In the genomic region with DNA sequence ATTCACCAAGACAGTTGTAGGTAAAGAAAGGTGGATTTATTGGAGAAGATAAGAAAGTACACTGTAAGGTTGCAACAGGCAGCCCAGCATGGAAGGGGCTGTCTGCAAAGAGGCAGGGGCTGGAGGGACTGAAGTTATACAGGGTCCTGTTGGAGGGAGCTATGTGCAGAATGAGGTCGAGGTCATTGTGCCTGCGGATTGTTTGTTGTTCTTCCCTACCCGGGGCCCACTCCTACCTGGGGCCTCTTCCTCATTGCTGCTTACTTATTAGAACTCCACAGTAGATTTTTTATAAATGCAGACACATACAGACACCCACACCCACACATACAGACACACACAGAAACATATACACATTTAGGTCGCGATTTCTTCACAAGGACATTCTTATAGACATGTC, we compare ENCODE assay signal across 25 cellular contexts.
DNase-seq lines count a peak whose midpoint lies in the region; ATAC-seq and TF ChIP-seq lines count a peak whose summit lies in the region.
"Had no signal": no experiment of that assay in that cellular context is flagged by ENCODE, and none has a peak within 500 bp of the region (broad histone marks: within the 10 kb centered on the region; RNA-seq: fewer than 3 reads in every experiment).

No MANE protein-coding gene starts in this region.

- no peak overlapping the region for H3K23ac ChIP-seq in neuronal stem cell (ENCODE audit: low read depth, low read length, poor library complexity)

- no peak overlapping the region for H3K4me2 ChIP-seq in neuronal stem cell (ENCODE audit: insufficient read depth, low read length, poor library complexity, severe bottlenecking)
- H3K4me2 ChIP-seq: A549; BLaER1 treated with 17β-estradiol and CSF1 and Interleukin-3, amounts not matched to agents 10 nM and 100 nM; GM23338 had no signal

- no peaks in the 10 kb centered on the region for H3K4me1 Mint-ChIP-seq in activated T-cell treated with anti-CD3 and anti-CD28 coated beads, Interleukin-2, amount 50 U/mL, for 4 hours (ENCODE audit: low read depth)
- H3K4me1 Mint-ChIP-seq: CD8-positive, alpha-beta memory T cell had no signal

- no peak overlapping the region for H3K4ac ChIP-seq in neuronal stem cell (ENCODE audit: low read length)

- H2AFZ ChIP-seq in neuronal stem cell (ENCODE audit: low read length) = peak overlapping the region; percentile 7
- H2AFZ ChIP-seq: GM23338 had no signal

- no peaks in the 10 kb centered on the region for H3K36me3 Mint-ChIP-seq in activated T-cell treated with anti-CD3 and anti-CD28 coated beads, Interleukin-2, amount 50 U/mL, for 4 hours (ENCODE audit: insufficient read depth)
- H3K36me3 Mint-ChIP-seq: CD14-positive monocyte; CD8-positive, alpha-beta memory T cell had no signal

- H3K36me3 ChIP-seq in HEK293 (ENCODE audit: control insufficient read depth in 2 of 2, insufficient read depth in 1 of 2, low read length in 2 of 2) (no peaks in the 10 kb centered on the region), neuronal stem cell (replicated peaks in 1 of 2; ENCODE audit: control insufficient read depth in 2 of 2, insufficient read depth in 2 of 2, low read length in 2 of 2) (no peaks in the 10 kb centered on the region)
- H3K36me3 ChIP-seq: BE2C; BLaER1 treated with 17β-estradiol and CSF1 and Interleukin-3, amounts not matched to agents 10 nM and 100 nM had no signal

- DNase-seq in HuH-7.5 (ENCODE audit: low spot score) (peak; percentile 21), left kidney (ENCODE audit: low read depth, low spot score) (peak; percentile 33), neuronal stem cell (ENCODE audit: low spot score) (no peak)
- no peak for DNase-seq in activated T-cell treated with anti-CD3 and anti-CD28 coated beads, Interleukin-2, amount 50 U/mL, for 4 hours
- no peak for DNase-seq in activated naive CD4-positive, alpha-beta T cell treated with anti-CD3 and anti-CD28 coated beads, Interleukin-2, amount 50 U/mL, for 16 hours
- DNase-seq: 8988T; ACHN; AML-193; BE2C; CD4-positive, alpha-beta T cell; CD8-positive, alpha-beta memory T cell; DMS 273 treated with DMSO at 0.1 percent for 48 hours; DMS79; EL; GDM1; H9; HFFc6 had no signal

- H3K9me3 ChIP-seq in HEK293 (ENCODE audit: control insufficient read depth, insufficient read depth, low read depth, low read length) = no peaks in the 10 kb centered on the region
- peaks cover 0 to 9% of the 10 kb centered on the region in 2 donors for H3K9me3 ChIP-seq in neuronal stem cell (replicated peaks in 1 of 2; ENCODE audit: control insufficient read depth in 2 of 2, insufficient read depth in 1 of 2, low read depth in 1 of 2, low read length in 2 of 2)
- H3K9me3 ChIP-seq: A549, BE2C had no signal

- H4K91ac ChIP-seq in neuronal stem cell (ENCODE audit: low read depth, low read length, poor library complexity) = no peak overlapping the region

- H3K79me1 ChIP-seq in neuronal stem cell (ENCODE audit: low read depth, low read length) = no peaks in the 10 kb centered on the region

- no peaks in the 10 kb centered on the region for H3K4me1 ChIP-seq in HEK293 (ENCODE audit: control insufficient read depth, insufficient read depth, low read length)
- peaks cover 4 to 5% of the 10 kb centered on the region in 2 donors for H3K4me1 ChIP-seq in neuronal stem cell (ENCODE audit: control insufficient read depth in 2 of 2, insufficient read depth in 1 of 2, low read depth in 1 of 2, low read length in 2 of 2)
- H3K4me1 ChIP-seq: A549; BE2C; BLaER1 treated with 17β-estradiol and CSF1 and Interleukin-3, amounts not matched to agents 10 nM and 100 nM had no signal

- no CpG with 5 or more reads among the region's 5 CpGs for WGBS in neuronal stem cell (ENCODE audit: extremely low coverage in 2 of 2, insufficient read length in 2 of 2, insufficient replicate concordance in 1 of 2), 2 donors

- no peak overlapping the region for H3K14ac ChIP-seq in neuronal stem cell (ENCODE audit: low read length)

- CTCF ChIA-PET in HEK293 (lab: Yijun Ruan, JAX) = interaction anchor here (0.6 kb wide), 1 partner anchor 302 kb away, joined by 3 read pairs; no protein-coding TSS in a partner anchor

- H3K18ac ChIP-seq in neuronal stem cell (ENCODE audit: low read length) = no peak overlapping the region

- H2BK120ac ChIP-seq in neuronal stem cell (ENCODE audit: low read depth, low read length) = no peak overlapping the region

- no peak overlapping the region for H3K4me3 Mint-ChIP-seq in activated T-cell treated with anti-CD3 and anti-CD28 coated beads, Interleukin-2, amount 50 U/mL, for 4 hours
- H3K4me3 Mint-ChIP-seq: CD14-positive monocyte; CD4-positive, alpha-beta T cell; GM23338; H9; HFFc6 had no signal

- H3K27me3 ChIP-seq in neuronal stem cell (ENCODE audit: control insufficient read depth in 3 of 3, insufficient read depth in 3 of 3, low read depth in 1 of 3, low read length in 3 of 3) = no peaks in the 10 kb centered on the region
- H3K27me3 ChIP-seq: BE2C; BLaER1 treated with 17β-estradiol and CSF1 and Interleukin-3, amounts not matched to agents 10 nM and 100 nM had no signal

- no peak overlapping the region for H3K27ac ChIP-seq in HEK293 (ENCODE audit: extremely low read depth, low read depth, low read length)
- H3K27ac ChIP-seq in neuronal stem cell (replicated peaks; ENCODE audit: low read length) = no peak overlapping the region
- H3K27ac ChIP-seq: A549; BLaER1 treated with 17β-estradiol and CSF1 and Interleukin-3, amounts not matched to agents 10 nM and 100 nM had no signal

- H3K4me3 ChIP-seq in HEK293 (ENCODE audit: low read depth, low read length) (no peak overlapping the region), neuronal stem cell (ENCODE audit: low read length in 2 of 2) (no peak overlapping the region)
- H3K4me3 ChIP-seq: A549; BLaER1 treated with 17β-estradiol and CSF1 and Interleukin-3, amounts not matched to agents 10 nM and 100 nM; GM12878; GM23338 had no signal

- H3K27me3 Mint-ChIP-seq in activated T-cell treated with anti-CD3 and anti-CD28 coated beads, Interleukin-2, amount 50 U/mL, for 4 hours (ENCODE audit: low read depth) = no peaks in the 10 kb centered on the region
- H3K27me3 Mint-ChIP-seq: CD4-positive, alpha-beta T cell; CD8-positive, alpha-beta memory T cell had no signal

- ATAC-seq in activated T-cell treated with anti-CD3 and anti-CD28 coated beads, Interleukin-2, amount 50 U/mL, for 4 hours = no peak
- ATAC-seq in GM19395 (IDR thresholded peaks at IDR 0.05; ENCODE audit: unreplicated experiment) = no peak
- ATAC-seq: A549, GM12878, GM23338, HCT116 had no signal

- POLR2A ChIA-PET in HEK293 (lab: Yijun Ruan, JAX) = no interaction called here

- no peak overlapping the region for H2AK5ac ChIP-seq in neuronal stem cell (ENCODE audit: low read depth, low read length)

- no peak overlapping the region for H2BK5ac ChIP-seq in neuronal stem cell (ENCODE audit: low read length)

- H2BK12ac ChIP-seq in neuronal stem cell (ENCODE audit: low read length) = no peak overlapping the region

- H2BK15ac ChIP-seq in neuronal stem cell (ENCODE audit: low read length) = no peak overlapping the region

- TF ChIP-seq CTCF in HEK293 (tag by site-specific recombination; IDR thresholded peaks at IDR 0.05) = no peak

- no peak overlapping the region for H4K8ac ChIP-seq in neuronal stem cell (ENCODE audit: low read depth, low read length)

- no peak overlapping the region for H3K9ac ChIP-seq in neuronal stem cell (ENCODE audit: low read depth, low read length, poor library complexity)
- H3K9ac ChIP-seq: BLaER1 treated with 17β-estradiol and CSF1 and Interleukin-3, amounts not matched to agents 10 nM and 100 nM had no signal

- H3K9me3 Mint-ChIP-seq in activated T-cell treated with anti-CD3 and anti-CD28 coated beads, Interleukin-2, amount 50 U/mL, for 4 hours = no peaks in the 10 kb centered on the region
- H3K9me3 Mint-ChIP-seq: CD4-positive, alpha-beta T cell; CD8-positive, alpha-beta memory T cell had no signal

TF ChIP-seq in HEK293, 187 proteins besides CTCF, POLR2A, EP300 and RAD21:
- TF ChIP-seq ZBTB20 (tag by site-specific recombination; IDR thresholded peaks at IDR 0.05) (0 out of 2 replicates have a peak, but pooled peaks have one; percentile 23), ZNF561 (tag by site-specific recombination; IDR thresholded peaks at IDR 0.05; ENCODE audit: borderline replicate concordance) (no peak), ZBTB48 (tag by site-specific recombination; IDR thresholded peaks at IDR 0.05) (peak; percentile 76)

Comparison
In these comparisons a context has a peak if more than half of its experiments do, and no peak if none do; other contexts are left out.
1. DNase-seq: peak in HuH-7.5 (single experiment) and left kidney (single experiment); none in neuronal stem cell (single experiment), activated T-cell treated with anti-CD3 and anti-CD28 coated beads, Interleukin-2, amount 50 U/mL, for 4 hours (single experiment) and activated naive CD4-positive, alpha-beta T cell treated with anti-CD3 and anti-CD28 coated beads, Interleukin-2, amount 50 U/mL, for 16 hours (single experiment).